In the genomic region with DNA sequence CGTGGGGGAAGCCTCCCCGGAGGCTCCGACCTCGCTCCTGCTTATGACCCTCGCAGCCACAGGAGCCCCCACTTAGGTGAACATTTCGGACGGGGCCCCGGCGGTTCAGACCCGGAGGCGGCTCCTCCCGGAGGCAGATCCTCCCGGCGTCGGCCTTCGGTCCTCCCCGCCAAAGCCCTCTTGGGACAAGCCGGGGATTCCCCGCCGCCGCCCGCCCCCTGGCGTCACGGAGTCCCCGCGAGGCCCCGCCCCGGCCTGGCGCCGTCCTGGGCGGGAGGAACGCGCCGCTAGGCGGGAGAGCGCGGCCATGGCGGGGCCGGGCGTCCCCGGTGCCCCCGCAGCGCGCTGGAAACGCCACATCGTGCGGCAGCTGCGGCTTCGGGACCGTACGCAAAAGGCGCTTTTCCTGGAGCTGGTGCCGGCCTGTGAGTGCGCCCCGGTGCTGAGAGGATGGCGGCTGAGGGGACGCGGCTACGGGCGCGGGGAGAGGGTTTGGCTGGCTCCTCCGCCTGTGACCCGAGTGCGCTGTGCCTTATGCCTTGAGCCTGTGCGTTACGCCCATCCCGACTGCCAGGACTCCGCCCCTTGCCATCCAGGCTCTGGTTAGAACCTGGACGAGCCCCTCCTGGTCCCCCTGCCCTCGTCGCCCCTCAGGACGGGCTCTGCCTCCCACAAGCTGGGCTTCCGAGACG, we compare ENCODE assay signal across 8 cellular contexts. TPM values are rescaled to one million over a fixed set of nuclear protein-coding genes. Genes with fewer than 3 reads are reported as not detected.
DNase-seq lines count a peak whose midpoint lies in the region; ATAC-seq and TF ChIP-seq lines count a peak whose summit lies in the region.

A gene with protein sequence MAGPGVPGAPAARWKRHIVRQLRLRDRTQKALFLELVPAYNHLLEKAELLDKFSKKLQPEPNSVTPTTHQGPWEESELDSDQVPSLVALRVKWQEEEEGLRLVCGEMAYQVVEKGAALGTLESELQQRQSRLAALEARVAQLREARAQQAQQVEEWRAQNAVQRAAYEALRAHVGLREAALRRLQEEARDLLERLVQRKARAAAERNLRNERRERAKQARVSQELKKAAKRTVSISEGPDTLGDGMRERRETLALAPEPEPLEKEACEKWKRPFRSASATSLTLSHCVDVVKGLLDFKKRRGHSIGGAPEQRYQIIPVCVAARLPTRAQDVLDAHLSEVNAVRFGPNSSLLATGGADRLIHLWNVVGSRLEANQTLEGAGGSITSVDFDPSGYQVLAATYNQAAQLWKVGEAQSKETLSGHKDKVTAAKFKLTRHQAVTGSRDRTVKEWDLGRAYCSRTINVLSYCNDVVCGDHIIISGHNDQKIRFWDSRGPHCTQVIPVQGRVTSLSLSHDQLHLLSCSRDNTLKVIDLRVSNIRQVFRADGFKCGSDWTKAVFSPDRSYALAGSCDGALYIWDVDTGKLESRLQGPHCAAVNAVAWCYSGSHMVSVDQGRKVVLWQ (plus strand): TSS at position 273 of the 692 bp plus-strand sequence. CDS start 35 bp downstream, at position 308.

- intact Hi-C loops in T-helper 1 cell treated with Interleukin-12 subunit alpha and Interleukin-12 subunit beta and Interleukin-4 antibody, amounts not matched to agents 30 ng/mL and 1 ng/mL, for 36 hours (cut with micrococcal nuclease): loop anchor here (1.0 to 5.0 kb wide), 6 partner anchors 229 to 963 kb away; a partner anchor contains a TSS
- intact Hi-C loops in adrenal gland (cut with DNase I) (loop anchor here in 1 of 2 donors (10.0 kb wide), 1 partner anchor 89 kb away; no protein-coding TSS in a partner anchor), left ventricle myocardium inferior (cut with micrococcal nuclease) (no loop called here), psoas muscle (cut with DNase I) (loop anchor here in 1 of 2 donors (5.0 kb wide), 1 partner anchor 87 kb away; no protein-coding TSS in a partner anchor)

- ATAC-seq in HG02571 (IDR thresholded peaks at IDR 0.05; ENCODE audit: unreplicated experiment) (peak; percentile 65), psoas muscle (peak; percentile 91 to 94 (median 94))

- DNase-seq in GM12865 (ENCODE audit: low read depth) (peak; percentile 92), NCI-H1092 (lab: John Stamatoyannopoulos, UW) (peak; percentile 83), adrenal gland (peak; percentile 83 to 90 (median 87)), left ventricle myocardium inferior (peak; percentile 87), psoas muscle (peak; percentile 88 to 94)

- 0 to 1% (median 1%) methylated on average over 11 to 74 of the region's 74 CpGs for WGBS in adrenal gland, 4 donors
- WGBS in psoas muscle, 3 donors: 0% methylated on average over 51 to 74 of the region's 74 CpGs
- WGBS in urinary bladder: under 1% methylated on average over 74 of the region's 74 CpGs

- TF ChIP-seq POLR2A in adrenal gland (IDR thresholded peaks at IDR 0.05): peak; percentile 69 to 78

- H3K4me3 ChIP-seq in GM12865 (ENCODE audit: low read depth, low read length): peak within 1 kb of the TSS; percentile 83
- peak within 1 kb of the TSS; percentile 46 to 92 (median 56) for H3K4me3 ChIP-seq in adrenal gland
- H3K4me3 ChIP-seq in left ventricle myocardium inferior: peak within 1 kb of the TSS; percentile 88
- H3K4me3 ChIP-seq in psoas muscle: peak within 1 kb of the TSS; percentile 76
- peak within 1 kb of the TSS; percentile 52 for H3K4me3 ChIP-seq in urinary bladder (ENCODE audit: low read depth, low read length)

- H3K36me3 ChIP-seq in adrenal gland (replicated peaks in 1 of 2) (peaks cover 0 to 22% of the 10 kb centered on the region in 2 donors), left ventricle myocardium inferior (peaks cover 29% of the 10 kb centered on the region), psoas muscle (ENCODE audit: insufficient read depth in 1 of 2, low read depth in 1 of 2) (peaks cover 0 to 25% of the 10 kb centered on the region in 2 donors), urinary bladder (ENCODE audit: insufficient read depth) (no peaks in the 10 kb centered on the region)

- TF ChIP-seq CTCF in GM12865 (IDR thresholded peaks at IDR 0.05; ENCODE audit: insufficient read depth, low read depth, low read length, missing control alignments) (peak; percentile 13), adrenal gland (IDR thresholded peaks at IDR 0.05) (peak in 5 of 6 experiments; percentile 20 to 68 (median 27)), left ventricle myocardium inferior (IDR thresholded peaks at IDR 0.05; ENCODE audit: borderline replicate concordance) (peak; percentile 59), psoas muscle (IDR thresholded peaks at IDR 0.05) (peak; percentile 19)

- H3K27ac ChIP-seq in adrenal gland (peak within 1 kb of the TSS; percentile 85 to 98 (median 94)), left ventricle myocardium inferior (replicated peaks) (peak within 1 kb of the TSS; percentile 95), psoas muscle (peak within 1 kb of the TSS; percentile 97), urinary bladder (ENCODE audit: low read depth) (peak within 1 kb of the TSS; percentile 93)

- H3K9me3 ChIP-seq in adrenal gland (replicated peaks in 1 of 3) (no peaks in the 10 kb centered on the region), left ventricle myocardium inferior (replicated peaks) (no peaks in the 10 kb centered on the region), psoas muscle (no peaks in the 10 kb centered on the region)

- H3K4me1 ChIP-seq in adrenal gland (replicated peaks in 1 of 2) (peaks cover 20 to 39% of the 10 kb centered on the region in 2 donors), left ventricle myocardium inferior (peaks cover 48% of the 10 kb centered on the region), psoas muscle (peaks cover 26% of the 10 kb centered on the region), urinary bladder (ENCODE audit: insufficient read depth) (no peaks in the 10 kb centered on the region)

- H3K27me3 ChIP-seq in adrenal gland (no peaks in the 10 kb centered on the region), left ventricle myocardium inferior (ENCODE audit: low read depth) (no peaks in the 10 kb centered on the region), psoas muscle (ENCODE audit: insufficient read depth in 3 of 3, low read length in 2 of 3) (no peaks in the 10 kb centered on the region)

RNA-seq across cellular contexts. Expression of the gene that starts here (rescaled TPM):
- total RNA-seq in T-helper 1 cell treated with Interleukin-12 subunit alpha and Interleukin-12 subunit beta and Interleukin-4 antibody, amounts not matched to agents 30 ng/mL and 1 ng/mL, for 36 hours: 122 and 126 TPM in 2 replicates
- total RNA-seq in adrenal gland: 10 to 100 TPM in 7 of 8 donors, 1 to 10 TPM in 1; 9.2 to 70.0 (median 30.6) TPM
- polyA plus RNA-seq in adrenal gland: 100 to 1,000 TPM in 2 of 3 donors, 1 to 10 TPM in 1; 5.7 to 343 (median 129) TPM
- total RNA-seq in left ventricle myocardium inferior: 14.4 TPM
- 1 to 10 TPM; 4.5 to 9.6 (median 5.4) TPM for total RNA-seq in psoas muscle
- polyA plus RNA-seq in psoas muscle: 1 to 10 TPM; 3.9 to 5.2 (median 4.7) TPM
- 17.2 TPM for total RNA-seq in urinary bladder
- 22.3 TPM for polyA plus RNA-seq in urinary bladder

Comparison
In these comparisons a context has a peak if more than half of its experiments do, and no peak if none do; other contexts are left out.
1. Peak in every context shown above with its lines: DNase-seq, ATAC-seq, H3K4me3 ChIP-seq and H3K27ac ChIP-seq.